Comparison of ENCODE assay signal across 23 cellular contexts in genomic region chr10:107520348-107520747, GRCh38.
DNase-seq lines count a peak whose midpoint lies in the region; ATAC-seq lines count a peak whose summit lies in the region.
"Had no signal": no experiment of that assay in that cellular context is flagged by ENCODE, and none has a peak within 500 bp of the region (broad histone marks: within the 10 kb centered on the region; RNA-seq: fewer than 3 reads in every experiment).

No MANE protein-coding gene starts in this region.

- peak; percentile 68 for ATAC-seq in left lobe of liver
- ATAC-seq: A549; CD8-positive, alpha-beta T cell had no signal

- DNase-seq in left lobe of liver (ENCODE audit: low spot score) (no peak), HuH-7 (ENCODE audit: low spot score) (no peak)
- DNase-seq: 8988T; ACHN; AML-193; BE2C; C1 segment of cervical spinal cord; Caco-2; Calu3; CD4-positive, alpha-beta memory T cell; CD4-positive, alpha-beta T cell; CD4-positive, CD25-positive, alpha-beta regulatory T cell; CD8-positive, alpha-beta memory T cell; CD8-positive, alpha-beta T cell; COR-L47; DMS 273 treated with DMSO at 0.1 percent for 48 hours; DMS153; DMS53; DMS79; DMS79 treated with DMSO at 0.1 percent for 48 hours; DND-41; EL had no signal
